ENCODE assay signal across 12 cellular contexts in genomic region chr3:66971245-66971644, GRCh38. TPM values are rescaled to one million over a fixed set of nuclear protein-coding genes. Genes with fewer than 3 reads are reported as not detected.
DNase-seq lines count a peak whose midpoint lies in the region; ATAC-seq and TF ChIP-seq lines count a peak whose summit lies in the region.
"Had no signal": no experiment of that assay in that cellular context is flagged by ENCODE, and none has a peak within 500 bp of the region (broad histone marks: within the 10 kb centered on the region; RNA-seq: fewer than 3 reads in every experiment).

No MANE protein-coding gene starts in this region.

- DNase-seq in AML-193 (lab: John Stamatoyannopoulos, UW) (peak; percentile 26 to 34), T-helper 17 cell (no peak), mesendoderm (no peak), NCI-H1092 treated with DMSO at 0.1 percent for 48 hours (lab: John Stamatoyannopoulos, UW) (no peak), hippocampal formation (lab: John Stamatoyannopoulos, UW) (no peak)
- DNase-seq in CD4-positive, alpha-beta T cell = no peak
- DNase-seq: activated gamma-delta T cell had no signal

- no peak overlapping the region for H3K4me3 ChIP-seq in mesendoderm (ENCODE audit: low read length)

- TF ChIP-seq CTCF in CD4-positive, alpha-beta T cell (IDR thresholded peaks at IDR 0.05) = no peak

- no peaks in the 10 kb centered on the region for H3K36me3 Mint-ChIP-seq in CD4-positive, alpha-beta T cell (ENCODE audit: low read depth)
- H3K36me3 Mint-ChIP-seq in T-helper 17 cell (ENCODE audit: low read depth) = no peaks in the 10 kb centered on the region
- H3K36me3 Mint-ChIP-seq: brain, mesothelial cell of epicardium had no signal

- H3K27ac Mint-ChIP-seq in CD4-positive, alpha-beta T cell = peak overlapping the region; percentile 69
- peak overlapping the region; percentile 86 for H3K27ac Mint-ChIP-seq in T-helper 17 cell
- H3K27ac Mint-ChIP-seq: brain had no signal

- peaks cover 15% of the 10 kb centered on the region for H3K27me3 Mint-ChIP-seq in CD4-positive, alpha-beta T cell
- H3K27me3 Mint-ChIP-seq in T-helper 17 cell = no peaks in the 10 kb centered on the region

- no peaks in the 10 kb centered on the region for H3K79me1 ChIP-seq in mesendoderm (ENCODE audit: low read length)

- POLR2A ChIA-PET in CD4-positive, alpha-beta T cell (lab: Charles Lee) = interaction anchor here (1.2 to 2.5 kb wide), 2 partner anchors 27 to 112 kb away, joined by 4 to 29 read pairs; partner anchors contain the start of gene KBTBD8

- H2BK5ac ChIP-seq in mesendoderm (ENCODE audit: low read length) = no peak overlapping the region

- no peak overlapping the region for H4K8ac ChIP-seq in mesendoderm (ENCODE audit: low read depth, low read length)

- peak overlapping the region; percentile 92 for H3K4me3 Mint-ChIP-seq in CD4-positive, alpha-beta T cell
- no peak overlapping the region for H3K4me3 Mint-ChIP-seq in T-helper 17 cell

- H3K27me3 ChIP-seq in CD4-positive, alpha-beta T cell (ENCODE audit: control insufficient read depth, insufficient read depth, low read length) = no peaks in the 10 kb centered on the region
- no peaks in the 10 kb centered on the region for H3K27me3 ChIP-seq in mesendoderm (ENCODE audit: insufficient read depth, low read length, poor library complexity)
- H3K27me3 ChIP-seq: sigmoid colon, testis had no signal

- no peak overlapping the region for H3K56ac ChIP-seq in mesendoderm (ENCODE audit: low read length)

- no peak overlapping the region for H2BK120ac ChIP-seq in mesendoderm (ENCODE audit: low read depth, low read length)

- no peak overlapping the region for H3K27ac ChIP-seq in CD4-positive, alpha-beta T cell (ENCODE audit: low read depth, low read length)
- H3K27ac ChIP-seq in mesendoderm (ENCODE audit: low read depth, low read length) = no peak overlapping the region
- H3K27ac ChIP-seq: testis had no signal

- intact Hi-C loops in CD4-positive, alpha-beta T cell (cut with DNase I, micrococcal nuclease) = loop anchor here (2.0 to 10.0 kb wide), 6 partner anchors 66 to 1921 kb away; no protein-coding TSS in a partner anchor

- H2AK5ac ChIP-seq in mesendoderm (ENCODE audit: low read length) = no peak overlapping the region

- H3K9me3 ChIP-seq in CD4-positive, alpha-beta T cell (ENCODE audit: control insufficient read depth, low read length) = no peaks in the 10 kb centered on the region
- H3K9me3 ChIP-seq in T-helper 17 cell (ENCODE audit: control insufficient read depth, low read length, poor library complexity, severe bottlenecking) = no peaks in the 10 kb centered on the region
- H3K9me3 ChIP-seq: sigmoid colon, testis had no signal

- H4K5ac ChIP-seq in mesendoderm (ENCODE audit: low read length) = no peak overlapping the region

- H3K36me3 ChIP-seq in mesendoderm (ENCODE audit: control insufficient read depth, insufficient read depth, low read length) = no peaks in the 10 kb centered on the region
- H3K36me3 ChIP-seq: sigmoid colon had no signal

- no peak overlapping the region for H3K9ac ChIP-seq in mesendoderm (ENCODE audit: low read length)

- CTCF ChIA-PET in CD4-positive, alpha-beta T cell (lab: Charles Lee) = interaction anchor here (1.0 to 2.6 kb wide), 4 partner anchors 19 to 1922 kb away, joined by 4 to 12 read pairs (median 10); no protein-coding TSS in a partner anchor

- H3K4me2 ChIP-seq in mesendoderm (ENCODE audit: low read length) = no peak overlapping the region

- ATAC-seq in CD4-positive, alpha-beta T cell (ENCODE audit: poor library complexity) = no peak
- no peak for ATAC-seq in T-helper 17 cell
- no peak for ATAC-seq in GM19023 (IDR thresholded peaks at IDR 0.05; ENCODE audit: unreplicated experiment)

- peaks cover 18% of the 10 kb centered on the region for H3K4me1 Mint-ChIP-seq in CD4-positive, alpha-beta T cell (ENCODE audit: low read depth)
- H3K4me1 Mint-ChIP-seq in T-helper 17 cell = peaks cover 8% of the 10 kb centered on the region

- H3K4ac ChIP-seq in mesendoderm (ENCODE audit: low read depth, low read length) = no peak overlapping the region

- H3K9me3 Mint-ChIP-seq in CD4-positive, alpha-beta T cell = no peaks in the 10 kb centered on the region
- H3K9me3 Mint-ChIP-seq: brain, mesothelial cell of epicardium had no signal

- no CpG with 5 or more reads among the region's 3 CpGs for WGBS in mesendoderm (ENCODE audit: extremely low coverage, insufficient coverage, low lambda C conversion rate)

- H3K18ac ChIP-seq in mesendoderm (ENCODE audit: low read length) = no peak overlapping the region

- H3K23ac ChIP-seq in mesendoderm (ENCODE audit: low read length) = no peak overlapping the region

- peak overlapping the region; percentile 92 for H2BK15ac ChIP-seq in mesendoderm (replicated peaks; ENCODE audit: low read depth)

- peaks cover 1% of the 10 kb centered on the region for H3K4me1 ChIP-seq in mesendoderm (ENCODE audit: control insufficient read depth, low read depth, low read length)
- H3K4me1 ChIP-seq: testis had no signal

- no peaks in the 10 kb centered on the region for H3K79me2 ChIP-seq in mesendoderm (ENCODE audit: control insufficient read depth, insufficient read depth, low read length)

RNA-seq across cellular contexts. Expression of gene KBTBD8, which starts 26.9 kb away (rescaled TPM):
- 1 to 10 TPM; 7.1 to 7.7 TPM for total RNA-seq in CD4-positive, alpha-beta T cell
- total RNA-seq in T-helper 17 cell = 10 to 100 TPM; 12.0 to 13.1 TPM
- 15.3 TPM for polyA plus RNA-seq in mesendoderm (2013, experiment 1 of 2)
- polyA plus RNA-seq in mesendoderm (2013, experiment 2 of 2) = 15.2 TPM

Comparison
In these comparisons a context has a peak if more than half of its experiments do, and no peak if none do; other contexts are left out.
1. DNase-seq: peak in AML-193 (2 of 2); none in CD4-positive, alpha-beta T cell (0 of 10), T-helper 17 cell (0 of 3), mesendoderm (single experiment), NCI-H1092 treated with DMSO at 0.1 percent for 48 hours (single experiment) and hippocampal formation (0 of 2).